26 cellular contexts compared by ENCODE assay signal in genomic region chr3:31911124-31911523, GRCh38.
DNase-seq lines count a peak whose midpoint lies in the region; ATAC-seq, FAIRE-seq and TF ChIP-seq lines count a peak whose summit lies in the region.
"Had no signal": no experiment of that assay in that cellular context is flagged by ENCODE, and none has a peak within 500 bp of the region (broad histone marks: within the 10 kb centered on the region; RNA-seq: fewer than 3 reads in every experiment).

No MANE protein-coding gene starts in this region.

- TF ChIP-seq CTCF in HepG2 (CRISPR knock-in tag; IDR thresholded peaks at IDR 0.05) = no peak
- TF ChIP-seq CTCF in right lobe of liver (IDR thresholded peaks at IDR 0.05) = no peak
- TF ChIP-seq CTCF in RWPE2 (IDR thresholded peaks at IDR 0.05; ENCODE audit: poor library complexity, severe bottlenecking) = no peak
- TF ChIP-seq CTCF in foreskin keratinocyte (conservative IDR thresholded peaks at IDR 0.05) = no peak
- TF ChIP-seq CTCF in smooth muscle cell (IDR thresholded peaks at IDR 0.05; ENCODE audit: borderline replicate concordance, insufficient read depth, poor library complexity, severe bottlenecking) = no peak
- TF ChIP-seq CTCF in mucosa of descending colon (IDR thresholded peaks at IDR 0.05) = no peak

- intact Hi-C loops in HepG2 (cut with micrococcal nuclease; ENCODE audit: unreplicated experiment) = no loop called here
- intact Hi-C loops in right lobe of liver (cut with DNase I) = no loop called here
- intact Hi-C loops in mucosa of descending colon (cut with DNase I, micrococcal nuclease) = no loop called here

- H3K9me3 ChIP-seq in HepG2 (ENCODE audit: low read length) = no peaks in the 10 kb centered on the region
- peaks cover 0 to 3% (median 0%) of the 10 kb centered on the region in 4 donors for H3K9me3 ChIP-seq in right lobe of liver
- H3K9me3 ChIP-seq in RWPE2 (ENCODE audit: severe bottlenecking) = no peaks in the 10 kb centered on the region
- no peaks in the 10 kb centered on the region for H3K9me3 ChIP-seq in smooth muscle cell (replicated peaks; ENCODE audit: low read depth)
- H3K9me3 ChIP-seq in mucosa of descending colon = no peaks in the 10 kb centered on the region
- H3K9me3 ChIP-seq: Peyer's patch had no signal

- H3K79me2 ChIP-seq in HepG2 (ENCODE audit: insufficient read depth, low read length) (peaks cover 31% of the 10 kb centered on the region), smooth muscle cell (ENCODE audit: low read depth) (peaks cover 97% of the 10 kb centered on the region)

- TF ChIP-seq EP300 in HepG2 (IDR thresholded peaks at IDR 0.05; ENCODE audit: low read depth in 2 of 2, low read length in 2 of 2) = no peak
- TF ChIP-seq EP300 in HepG2 (CRISPR knock-in tag; IDR thresholded peaks at IDR 0.05; ENCODE audit: borderline replicate concordance) = no peak

- H3K27ac ChIP-seq in HepG2 (ENCODE audit: extremely low read length, insufficient read depth, low read length) (no peak overlapping the region), right lobe of liver (no peak overlapping the region), RWPE2 (ENCODE audit: poor library complexity, severe bottlenecking) (peak overlapping the region; percentile 67), foreskin keratinocyte (peak overlapping the region; percentile 49), smooth muscle cell (ENCODE audit: low read depth) (peak overlapping the region; percentile 3)
- H3K27ac ChIP-seq: Peyer's patch, SK-N-MC had no signal

- no peak for FAIRE-seq in HepG2 (lab: Jason Lieb, UNC)
- FAIRE-seq: GM12892, GM19239 had no signal

- POLR2A ChIA-PET in HepG2 (lab: Yijun Ruan, JAX) = no interaction called here

- 74% methylated on average over 3 of the region's 3 CpGs for WGBS in HepG2 (ENCODE audit: low lambda C conversion rate)
- WGBS in right lobe of liver (ENCODE audit: insufficient coverage, low coverage, low lambda C conversion rate, missing lambda C conversion rate) = 71% methylated on average over 2 of the region's 3 CpGs
- 75% methylated on average over 3 of the region's 3 CpGs for WGBS in smooth muscle cell (ENCODE audit: low lambda C conversion rate)

- H3K27me3 ChIP-seq in HepG2 (ENCODE audit: control insufficient read depth in 1 of 2, insufficient read depth in 2 of 2, low read length in 2 of 2) (no peaks in the 10 kb centered on the region), right lobe of liver (no peaks in the 10 kb centered on the region), RWPE2 (ENCODE audit: insufficient read depth, poor library complexity, severe bottlenecking) (no peaks in the 10 kb centered on the region), foreskin keratinocyte (no peaks in the 10 kb centered on the region), smooth muscle cell (ENCODE audit: low read depth) (no peaks in the 10 kb centered on the region)
- H3K27me3 ChIP-seq: Peyer's patch had no signal

- in situ Hi-C loops in HepG2 (cut with HindIII; ENCODE audit: extremely low pct_ligation_motif_present, low pct_unique_long_range_greater_than_20kb) = no loop called here

- TF ChIP-seq POLR2A in HepG2 (IDR thresholded peaks at IDR 0.05; ENCODE audit: insufficient read depth in 1 of 2, low read depth in 2 of 2, low read length in 2 of 2) = no peak
- no peak for TF ChIP-seq POLR2A in right lobe of liver (IDR thresholded peaks at IDR 0.05)

- no peak overlapping the region for H3K4me3 ChIP-seq in HepG2 (replicated peaks in 1 of 3; ENCODE audit: insufficient read depth in 1 of 3, low read depth in 2 of 3, low read length in 3 of 3)
- H3K4me3 ChIP-seq in right lobe of liver = no peak overlapping the region
- H3K4me3 ChIP-seq in RWPE2 (ENCODE audit: severe bottlenecking) = no peak overlapping the region
- no peak overlapping the region for H3K4me3 ChIP-seq in smooth muscle cell
- no peak overlapping the region for H3K4me3 ChIP-seq in mucosa of descending colon
- H3K4me3 ChIP-seq: Peyer's patch, SK-N-MC had no signal

- H3K4me2 ChIP-seq in HepG2 (ENCODE audit: low read depth, low read length) (no peak overlapping the region), smooth muscle cell (no peak overlapping the region)

- CTCF ChIA-PET in HepG2 (lab: Yijun Ruan, JAX; ENCODE audit: low intra/inter-chr PET ratio, low total read pairs) = no interaction called here

- no peak overlapping the region for H3K9ac ChIP-seq in HepG2 (ENCODE audit: insufficient read depth, low read depth, low read length)
- H3K9ac ChIP-seq in smooth muscle cell (ENCODE audit: low read depth) = no peak overlapping the region

- TF ChIP-seq RAD21 in HepG2 (CRISPR knock-in tag; IDR thresholded peaks at IDR 0.05) = no peak

- H2AFZ ChIP-seq in HepG2 (ENCODE audit: low read length) = no peak overlapping the region
- H2AFZ ChIP-seq in smooth muscle cell (ENCODE audit: low read depth) = no peak overlapping the region

- H3F3A ChIP-seq in smooth muscle cell (ENCODE audit: low read depth) = no peaks in the 10 kb centered on the region

- ATAC-seq in HepG2 = no peak
- ATAC-seq in right lobe of liver = no peak
- ATAC-seq in RWPE2 (ENCODE audit: low read depth) = no peak
- ATAC-seq in foreskin keratinocyte = no peak
- ATAC-seq in mucosa of descending colon = no peak
- ATAC-seq in HG02798 (IDR thresholded peaks at IDR 0.05; ENCODE audit: poor library complexity, unreplicated experiment) = no peak

- no TSS peak for BruUV-seq in HepG2 (replicated peaks; lab: Mats Ljungman, UMichigan)

- H3K4me1 ChIP-seq in HepG2 (ENCODE audit: insufficient read depth, low read length) = peaks cover 35% of the 10 kb centered on the region
- H3K4me1 ChIP-seq in right lobe of liver = no peaks in the 10 kb centered on the region
- peaks cover 31% of the 10 kb centered on the region for H3K4me1 ChIP-seq in RWPE2 (ENCODE audit: insufficient read depth, poor library complexity, severe bottlenecking)
- peaks cover 19% of the 10 kb centered on the region for H3K4me1 ChIP-seq in foreskin keratinocyte
- peaks cover 9% of the 10 kb centered on the region for H3K4me1 ChIP-seq in smooth muscle cell (ENCODE audit: low read depth)
- H3K4me1 ChIP-seq in mucosa of descending colon (ENCODE audit: low read depth) = no peaks in the 10 kb centered on the region

- DNase-seq in HepG2 (ENCODE audit: low spot score) = no peak
- no peak for DNase-seq in right lobe of liver
- DNase-seq in RWPE2 (ENCODE audit: low spot score) = no peak
- no peak for DNase-seq in foreskin keratinocyte
- DNase-seq in smooth muscle cell (lab: John Stamatoyannopoulos, UW; ENCODE audit: unreplicated experiment) = no peak
- DNase-seq in mucosa of descending colon = no peak
- DNase-seq in NOMO-1 treated with dmso at 0.1 percent for 144 hours (lab: John Stamatoyannopoulos, UW; ENCODE audit: unreplicated experiment) = no peak
- DNase-seq: 8988T; ACHN; DMS153; DND-41; H7; NCI-H1105; NCI-H146; NCI-H1930; NCI-H2107; NCI-H446; NCI-H524 treated with DMSO at 0.1 percent for 48 hours; NCI-H82; NK-92 treated with Interleukin-12 subunit alpha and Interleukin-12 subunit beta, amount 100 ng/mL, for 24 hours; Peyer's patch; SIG-M5 had no signal

- H3K36me3 ChIP-seq in HepG2 (replicated peaks in 1 of 2; ENCODE audit: control insufficient read depth in 1 of 2, insufficient read depth in 2 of 2, low read length in 2 of 2) (no peaks in the 10 kb centered on the region), right lobe of liver (no peaks in the 10 kb centered on the region), RWPE2 (ENCODE audit: low read depth) (no peaks in the 10 kb centered on the region), smooth muscle cell (ENCODE audit: low read depth) (no peaks in the 10 kb centered on the region), mucosa of descending colon (ENCODE audit: low read depth) (no peaks in the 10 kb centered on the region)
- H3K36me3 ChIP-seq: Peyer's patch had no signal

- no peaks in the 10 kb centered on the region for H4K20me1 ChIP-seq in HepG2 (ENCODE audit: insufficient read depth, low read length)
- H4K20me1 ChIP-seq in smooth muscle cell (ENCODE audit: low read depth) = peaks cover 59% of the 10 kb centered on the region

TF ChIP-seq in HepG2, 621 proteins besides CTCF, POLR2A, EP300 and RAD21 (continues in another document):
- TF ChIP-seq SIX4 (CRISPR knock-in tag; IDR thresholded peaks at IDR 0.05) = no peak

Comparison
In these comparisons a context has a peak if more than half of its experiments do, and no peak if none do; other contexts are left out.
1. H3K27ac ChIP-seq: peak in RWPE2 (single experiment), foreskin keratinocyte (single experiment) and smooth muscle cell (single experiment); none in HepG2 (single experiment) and right lobe of liver (0 of 3).